16 cellular contexts compared by ENCODE assay signal in the genomic region with DNA sequence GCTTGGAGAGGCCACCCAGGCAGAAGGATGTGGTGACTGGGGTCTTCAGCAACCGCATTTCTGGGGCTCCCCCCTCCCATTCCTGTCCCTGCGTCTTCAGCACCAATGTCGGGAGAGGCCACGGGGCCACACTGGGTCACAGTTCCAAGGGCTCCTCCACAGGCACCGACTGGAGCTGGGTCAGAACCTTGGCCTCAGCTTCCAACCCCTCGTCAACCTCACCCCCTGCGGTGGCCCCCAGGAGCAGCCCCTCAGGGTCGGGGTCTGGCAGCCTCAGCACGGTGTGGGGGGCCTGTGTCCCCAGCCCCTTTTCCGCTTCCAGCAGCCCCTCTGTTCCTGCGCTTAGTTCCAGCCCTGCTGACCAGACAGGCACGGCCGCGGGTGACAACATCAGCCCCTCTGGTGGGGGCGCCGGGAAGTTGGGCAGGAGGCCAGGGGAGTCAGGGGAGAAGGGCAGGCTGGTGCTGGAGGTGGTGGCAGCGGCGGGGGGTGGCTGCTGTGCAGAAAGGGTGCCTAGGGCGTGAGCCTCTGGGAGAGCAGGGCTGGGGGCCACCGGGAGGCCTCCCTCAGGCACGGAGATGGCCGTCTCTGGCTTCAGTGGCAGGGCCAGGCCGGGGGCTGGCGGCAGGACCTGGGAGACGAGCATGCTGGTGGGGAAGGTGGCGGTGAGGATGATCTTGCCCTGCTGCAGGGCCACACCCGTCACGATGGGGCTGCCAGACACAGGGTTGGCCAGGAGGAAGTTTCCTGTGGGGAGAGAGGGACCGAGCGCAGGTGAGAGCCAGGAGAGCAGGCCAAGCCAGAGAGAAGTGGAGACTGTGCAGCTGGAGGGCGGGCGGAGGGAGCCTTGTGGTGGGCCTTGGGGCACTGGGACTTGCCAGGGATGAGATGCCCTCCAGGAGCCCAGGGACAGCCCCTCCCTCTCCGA. TPM values are rescaled to one million over a fixed set of nuclear protein-coding genes. Genes with fewer than 3 reads are reported as not detected.
DNase-seq lines count a peak whose midpoint lies in the region; ATAC-seq, FAIRE-seq and TF ChIP-seq lines count a peak whose summit lies in the region.
"Had no signal": no experiment of that assay in that cellular context is flagged by ENCODE, and none has a peak within 500 bp of the region (broad histone marks: within the 10 kb centered on the region; RNA-seq: fewer than 3 reads in every experiment).

No MANE protein-coding gene starts in this region.

- H3K36me3 Mint-ChIP-seq in GM23338 (ENCODE audit: low read depth) (no peaks in the 10 kb centered on the region; the same call in 2 of the 3 replicates), WTC11 (no peaks in the 10 kb centered on the region)
- H3K36me3 Mint-ChIP-seq: IgD-negative memory B cell; stimulated activated memory B cell treated with anti-CD40 and anti-IgM and Interleukin-4, amounts not matched to agents 10 μg/mL and 1 μg/mL and 100 μg/mL, for 72 hours had no signal

- no peak overlapping the region for H2AFZ ChIP-seq in GM23338
- H2AFZ ChIP-seq in HepG2 (ENCODE audit: low read length) = no peak overlapping the region
- no peak overlapping the region for H2AFZ ChIP-seq in smooth muscle cell (ENCODE audit: low read depth)

- peak in 1 of 2 experiments; percentile 11; a peak in 2 of 4 replicates for TF ChIP-seq POLR2A in HepG2 (IDR thresholded peaks at IDR 0.05; ENCODE audit: insufficient read depth in 1 of 2, low read depth in 2 of 2, low read length in 2 of 2)

- POLR2A ChIA-PET in WTC11 (lab: Charles Lee) (interaction anchor here (0.8 to 1.6 kb wide), 2 partner anchors 48 to 73 kb away, joined by 3 to 8 read pairs; partner anchors contain the start of gene QPCTL), HepG2 (lab: Yijun Ruan, JAX) (interaction anchor here (0.5 kb wide), 1 partner anchor 10 kb away, joined by 3 read pairs; no protein-coding TSS in a partner anchor)

- TF ChIP-seq CTCF in GM23338 (conservative IDR thresholded peaks at IDR 0.05; ENCODE audit: low read depth in 2 of 2) = no peak
- no peak for TF ChIP-seq CTCF in WTC11 (IDR thresholded peaks at IDR 0.05)
- TF ChIP-seq CTCF in HepG2 (CRISPR knock-in tag; IDR thresholded peaks at IDR 0.05) = no peak
- TF ChIP-seq CTCF in smooth muscle cell (IDR thresholded peaks at IDR 0.05; ENCODE audit: borderline replicate concordance, insufficient read depth, poor library complexity, severe bottlenecking) = no peak

- H3K4me1 Mint-ChIP-seq in GM23338 (peaks cover 21% of the 10 kb centered on the region), WTC11 (peaks cover 18% of the 10 kb centered on the region)

- H3K4me3 ChIP-seq in GM23338 (peak overlapping the region; percentile 44; the same call in 1 of the 2 replicates), HepG2 (replicated peaks in 1 of 3; ENCODE audit: insufficient read depth in 1 of 3, low read depth in 2 of 3, low read length in 3 of 3) (no peak overlapping the region), smooth muscle cell (no peak overlapping the region)

- H3K36me3 ChIP-seq in GM23338 (ENCODE audit: insufficient read depth) (no peaks in the 10 kb centered on the region), HepG2 (replicated peaks in 1 of 2; ENCODE audit: control insufficient read depth in 1 of 2, insufficient read depth in 2 of 2, low read length in 2 of 2) (no peaks in the 10 kb centered on the region), smooth muscle cell (ENCODE audit: low read depth) (no peaks in the 10 kb centered on the region)

- no peak overlapping the region for H3K27ac Mint-ChIP-seq in GM23338
- H3K27ac Mint-ChIP-seq in WTC11 = no peak overlapping the region
- H3K27ac Mint-ChIP-seq: effector memory CD8-positive, alpha-beta T cell; stimulated activated memory B cell treated with anti-CD40 and anti-IgM and Interleukin-4, amounts not matched to agents 10 μg/mL and 1 μg/mL and 100 μg/mL, for 72 hours had no signal

- no peaks in the 10 kb centered on the region for H3K9me3 ChIP-seq in HepG2 (ENCODE audit: low read length)
- no peaks in the 10 kb centered on the region for H3K9me3 ChIP-seq in smooth muscle cell (replicated peaks; ENCODE audit: low read depth)

- ATAC-seq in GM23338 (no peak), WTC11 (no peak), HepG2 (no peak)
- ATAC-seq: effector memory CD8-positive, alpha-beta T cell; stimulated activated memory B cell treated with anti-CD40 and anti-IgM and Interleukin-4, amounts not matched to agents 10 μg/mL and 1 μg/mL and 100 μg/mL, for 72 hours had no signal

- DNase-seq in GM23338 (ENCODE audit: low spot score) (no peak), WTC11 (ENCODE audit: low spot score) (no peak), HepG2 (ENCODE audit: low spot score) (no peak), smooth muscle cell (lab: John Stamatoyannopoulos, UW; ENCODE audit: unreplicated experiment) (no peak), NCI-H1417 treated with DMSO at 0.1 percent for 48 hours (lab: John Stamatoyannopoulos, UW) (no peak), NCI-H2196 treated with DMSO at 0.1 percent for 48 hours (lab: John Stamatoyannopoulos, UW; ENCODE audit: unreplicated experiment) (no peak), putamen (ENCODE audit: low spot score) (no peak)
- DNase-seq in stimulated activated CD4-positive, alpha-beta T cell treated with anti-CD3 and anti-CD28 coated beads, Interleukin-1b, Interleukin-23, amount 100 ng/mL, for 48 hours = no peak
- DNase-seq: activated T-cell treated with anti-CD3 and anti-CD28 coated beads for 4 hours; effector memory CD8-positive, alpha-beta T cell; NCI-H2029; stimulated activated CD4-positive, alpha-beta T cell treated with anti-CD3 and anti-CD28 coated beads, Interleukin-2, amount 100 ng/mL, for 48 hours had no signal

- H3K9me2 ChIP-seq in GM23338 (ENCODE audit: insufficient read depth) = no peaks in the 10 kb centered on the region

- TF ChIP-seq EP300 in HepG2 (IDR thresholded peaks at IDR 0.05; ENCODE audit: low read depth in 2 of 2, low read length in 2 of 2) (no peak), HepG2 (CRISPR knock-in tag; IDR thresholded peaks at IDR 0.05; ENCODE audit: borderline replicate concordance) (no peak)

- no peak for TF ChIP-seq RAD21 in HepG2 (CRISPR knock-in tag; IDR thresholded peaks at IDR 0.05)

- no TSS peak for BruUV-seq in HepG2 (replicated peaks; lab: Mats Ljungman, UMichigan)

- H3K4me3 Mint-ChIP-seq in GM23338 = peak overlapping the region; percentile 49; the same call in 2 of the 3 replicates
- peak overlapping the region; percentile 37; the same call in 1 of the 2 replicates for H3K4me3 Mint-ChIP-seq in WTC11
- H3K4me3 Mint-ChIP-seq: effector memory CD8-positive, alpha-beta T cell; stimulated activated memory B cell treated with anti-CD40 and anti-IgM and Interleukin-4, amounts not matched to agents 10 μg/mL and 1 μg/mL and 100 μg/mL, for 72 hours had no signal

- peaks cover 31% of the 10 kb centered on the region for H3K4me1 ChIP-seq in GM23338 (ENCODE audit: insufficient read depth)
- 0 out of 2 replicates have a peak, but pooled peaks cover 10% of the 10 kb centered on the region for H3K4me1 ChIP-seq in HepG2 (ENCODE audit: insufficient read depth, low read length)
- peaks cover 22% of the 10 kb centered on the region for H3K4me1 ChIP-seq in smooth muscle cell (ENCODE audit: low read depth)

- CTCF ChIA-PET in WTC11 (lab: Charles Lee) (interaction anchor here (0.6 to 2.4 kb wide), 10 partner anchors 9 to 73 kb away, joined by 3 to 8 read pairs (median 5); partner anchors contain the start of genes DMPK, FBXO46, QPCTL and SNRPD2), HepG2 (lab: Yijun Ruan, JAX; ENCODE audit: low intra/inter-chr PET ratio, low total read pairs) (no interaction called here)

- in situ Hi-C loops in HepG2 (cut with HindIII; ENCODE audit: extremely low pct_ligation_motif_present, low pct_unique_long_range_greater_than_20kb) = no loop called here

- H3K9ac ChIP-seq in HepG2 (ENCODE audit: insufficient read depth, low read depth, low read length) (no peak overlapping the region), smooth muscle cell (ENCODE audit: low read depth) (no peak overlapping the region)

- H4K20me1 ChIP-seq in GM23338 (replicated peaks; ENCODE audit: insufficient read depth) (no peaks in the 10 kb centered on the region), HepG2 (ENCODE audit: insufficient read depth, low read length) (no peaks in the 10 kb centered on the region), smooth muscle cell (ENCODE audit: low read depth) (no peaks in the 10 kb centered on the region)

- no peaks in the 10 kb centered on the region for H3K79me2 ChIP-seq in GM23338 (replicated peaks; ENCODE audit: insufficient read depth)
- H3K79me2 ChIP-seq in HepG2 (ENCODE audit: insufficient read depth, low read length) = peaks cover 3% of the 10 kb centered on the region
- peaks cover 16% of the 10 kb centered on the region for H3K79me2 ChIP-seq in smooth muscle cell (ENCODE audit: low read depth)

- intact Hi-C loops in HepG2 (cut with micrococcal nuclease; ENCODE audit: unreplicated experiment) = loop anchor here (5.0 kb wide), 1 partner anchor 33 kb away; the partner anchor contains the start of genes FBXO46 and MEIOSIN

- H3F3A ChIP-seq in GM23338 (replicated peaks; ENCODE audit: low read depth) = peaks cover 11% of the 10 kb centered on the region; the same call in 1 of the 2 replicates
- no peaks in the 10 kb centered on the region for H3F3A ChIP-seq in smooth muscle cell (ENCODE audit: low read depth)

- FAIRE-seq in HepG2 (lab: Jason Lieb, UNC) = no peak

- 90% methylated on average over 15 of the region's 33 CpGs for WGBS in HepG2 (ENCODE audit: low lambda C conversion rate)
- WGBS in smooth muscle cell (ENCODE audit: low lambda C conversion rate) = 87% methylated on average over 30 of the region's 33 CpGs

- H3K27me3 Mint-ChIP-seq in GM23338 (ENCODE audit: insufficient read depth, low read depth, poor library complexity) (peaks cover 26% of the 10 kb centered on the region), WTC11 (ENCODE audit: low read depth) (peaks cover 1% of the 10 kb centered on the region; the same call in 1 of the 2 replicates)

- H3K4me2 ChIP-seq in GM23338 (peak overlapping the region; percentile 79), HepG2 (ENCODE audit: low read depth, low read length) (no peak overlapping the region), smooth muscle cell (peak overlapping the region; percentile 91)

- no peaks in the 10 kb centered on the region for H3K9me3 Mint-ChIP-seq in GM23338
- no peaks in the 10 kb centered on the region for H3K9me3 Mint-ChIP-seq in WTC11
- H3K9me3 Mint-ChIP-seq: effector memory CD8-positive, alpha-beta T cell; IgD-negative memory B cell; stimulated activated memory B cell treated with anti-CD40 and anti-IgM and Interleukin-4, amounts not matched to agents 10 μg/mL and 1 μg/mL and 100 μg/mL, for 72 hours had no signal

- H3K27ac ChIP-seq in GM23338 (ENCODE audit: low read depth) (peak overlapping the region; percentile 78; the same call in 1 of the 2 replicates), HepG2 (ENCODE audit: extremely low read length, insufficient read depth, low read length) (no peak overlapping the region), smooth muscle cell (ENCODE audit: low read depth) (no peak overlapping the region)

- no peaks in the 10 kb centered on the region for H3K27me3 ChIP-seq in GM23338 (ENCODE audit: insufficient read depth)
- H3K27me3 ChIP-seq in HepG2 (ENCODE audit: control insufficient read depth in 1 of 2, insufficient read depth in 2 of 2, low read length in 2 of 2) = peaks cover 8 to 19% of the 10 kb centered on the region in 2 experiments; a peak in 3 of 5 replicates
- H3K27me3 ChIP-seq in smooth muscle cell (ENCODE audit: low read depth) = no peaks in the 10 kb centered on the region

RNA-seq across cellular contexts. Expression of gene SIX5, which starts 3.4 kb away (rescaled TPM):
- total RNA-seq in GM23338 (2014; rRNA removed; shearing (Covaris generic)) = 16.1 and 22.6 TPM in 2 replicates
- polyA plus RNA-seq in GM23338 (2016; fragmentation: Nextera tagmentation; extraction: Ambion mirVana) = 10.1 and 12.4 TPM in 2 replicates
- 26.0 to 37.0 TPM (median 36.5 TPM) in 3 replicates for total RNA-seq in WTC11 (2021)
- 8.2 and 10.5 TPM in 2 replicates for total RNA-seq in HepG2 (2016; rRNA removed; fragmentation: Illumina TruSeq; extraction: Trizol)
- 1.3 and 1.5 TPM in 2 replicates for total RNA-seq in HepG2 (2016; cell fraction: cytosol; rRNA removed; fragmentation: Illumina TruSeq; extraction: Trizol; ENCODE audit: low read depth)
- 7.3 and 10.6 TPM in 2 replicates for total RNA-seq in HepG2 (2016; cell fraction: insoluble cytoplasmic fraction; rRNA removed; fragmentation: Illumina TruSeq; extraction: Trizol)
- 4.0 and 4.6 TPM in 2 replicates for total RNA-seq in HepG2 (2016; cell fraction: membrane; rRNA removed; fragmentation: Illumina TruSeq; extraction: Trizol)
- 6.6 and 7.6 TPM in 2 replicates for total RNA-seq in HepG2 (2016; cell fraction: nucleus; rRNA removed; fragmentation: Illumina TruSeq; extraction: Trizol)
- 7.7 and 8.8 TPM in 2 replicates for polyA plus RNA-seq in HepG2 (2011; rRNA removed)
- polyA plus RNA-seq in HepG2 (2011; cell fraction: cytosol; rRNA removed) = 3.7 and 8.8 TPM in 2 replicates
- polyA plus RNA-seq in HepG2 (2011; cell fraction: nucleus; rRNA removed) = 42.0 and 54.7 TPM in 2 replicates
- 3.5 and 3.6 TPM in 2 replicates for polyA plus RNA-seq in HepG2 (2012)
- polyA plus RNA-seq in HepG2 (2016; cell fraction: cytosol; fragmentation: Illumina TruSeq; extraction: Trizol; ENCODE audit: low read depth) = 1.6 and 2.0 TPM in 2 replicates
- polyA plus RNA-seq in HepG2 (2016; cell fraction: insoluble cytoplasmic fraction; fragmentation: Illumina TruSeq; extraction: Trizol; ENCODE audit: low read depth) = 12.0 and 14.3 TPM in 2 replicates
- polyA plus RNA-seq in HepG2 (2016; cell fraction: membrane; fragmentation: Illumina TruSeq; extraction: Trizol; ENCODE audit: low read depth) = 3.6 and 4.7 TPM in 2 replicates
- 20.0 and 20.3 TPM in 2 replicates for polyA plus RNA-seq in HepG2 (2016; cell fraction: nucleus; fragmentation: Illumina TruSeq; extraction: Trizol; ENCODE audit: insufficient read depth, low read depth)
- 6.7 and 12.9 TPM in 2 replicates for polyA minus RNA-seq in HepG2 (2011; rRNA and poly(A)+ RNA removed; ENCODE audit: low replicate concordance)
- polyA minus RNA-seq in HepG2 (2011; cell fraction: cytosol; rRNA and poly(A)+ RNA removed) = 6.0 and 6.6 TPM in 2 replicates
- polyA minus RNA-seq in HepG2 (2011; cell fraction: nucleus; rRNA and poly(A)+ RNA removed) = 8.2 and 8.5 TPM in 2 replicates
- total RNA-seq in smooth muscle cell = 10.2 and 15.3 TPM in 2 replicates
- 16.0 and 19.7 TPM in 2 replicates for polyA plus RNA-seq in smooth muscle cell

RNA-seq across cellular contexts. Expression of gene DMPK, which starts 16.7 kb away (rescaled TPM):
- 18.9 and 24.0 TPM in 2 replicates for total RNA-seq in GM23338 (2014; rRNA removed; shearing (Covaris generic))
- polyA plus RNA-seq in GM23338 (2016; fragmentation: Nextera tagmentation; extraction: Ambion mirVana) (9.2 and 9.8 TPM in 2 replicates), HepG2 (2011; rRNA removed) (8.8 and 12.5 TPM in 2 replicates), smooth muscle cell (32.7 and 47.7 TPM in 2 replicates)
- total RNA-seq in WTC11 (2021) (34.4 to 42.7 TPM (median 38.8 TPM) in 3 replicates), HepG2 (2016; rRNA removed; fragmentation: Illumina TruSeq; extraction: Trizol) (1.7 and 5.3 TPM in 2 replicates), smooth muscle cell (19.2 and 23.6 TPM in 2 replicates)
- total RNA-seq in HepG2 (2016; cell fraction: cytosol; rRNA removed; fragmentation: Illumina TruSeq; extraction: Trizol; ENCODE audit: low read depth) = 1.1 and 1.9 TPM in 2 replicates
- total RNA-seq in HepG2 (2016; cell fraction: insoluble cytoplasmic fraction; rRNA removed; fragmentation: Illumina TruSeq; extraction: Trizol) = 1.5 and 4.2 TPM in 2 replicates
- 2.2 and 2.7 TPM in 2 replicates for total RNA-seq in HepG2 (2016; cell fraction: membrane; rRNA removed; fragmentation: Illumina TruSeq; extraction: Trizol)
- total RNA-seq in HepG2 (2016; cell fraction: nucleus; rRNA removed; fragmentation: Illumina TruSeq; extraction: Trizol) = 6.7 and 7.2 TPM in 2 replicates
- 4.4 and 5.8 TPM in 2 replicates for polyA plus RNA-seq in HepG2 (2011; cell fraction: cytosol; rRNA removed)
- polyA plus RNA-seq in HepG2 (2011; cell fraction: nucleus; rRNA removed) = 119 and 127 TPM in 2 replicates
- 8.6 and 13.1 TPM in 2 replicates for polyA plus RNA-seq in HepG2 (2012)
- polyA plus RNA-seq in HepG2 (2016; cell fraction: cytosol; fragmentation: Illumina TruSeq; extraction: Trizol; ENCODE audit: low read depth) = 0.84 and 0.86 TPM in 2 replicates
- 3.2 and 3.6 TPM in 2 replicates for polyA plus RNA-seq in HepG2 (2016; cell fraction: insoluble cytoplasmic fraction; fragmentation: Illumina TruSeq; extraction: Trizol; ENCODE audit: low read depth)
- polyA plus RNA-seq in HepG2 (2016; cell fraction: membrane; fragmentation: Illumina TruSeq; extraction: Trizol; ENCODE audit: low read depth) = 1.6 and 1.8 TPM in 2 replicates
- polyA plus RNA-seq in HepG2 (2016; cell fraction: nucleus; fragmentation: Illumina TruSeq; extraction: Trizol; ENCODE audit: insufficient read depth, low read depth) = 25.3 and 34.4 TPM in 2 replicates
- polyA minus RNA-seq in HepG2 (2011; rRNA and poly(A)+ RNA removed; ENCODE audit: low replicate concordance) = 6.3 and 12.8 TPM in 2 replicates
- 2.5 and 4.2 TPM in 2 replicates for polyA minus RNA-seq in HepG2 (2011; cell fraction: cytosol; rRNA and poly(A)+ RNA removed)
- 11.6 and 14.0 TPM in 2 replicates for polyA minus RNA-seq in HepG2 (2011; cell fraction: nucleus; rRNA and poly(A)+ RNA removed)

RNA-seq across cellular contexts. Expression of gene DMWD, which starts 27.0 kb away (rescaled TPM):
- 33.1 and 45.6 TPM in 2 replicates for total RNA-seq in GM23338 (2014; rRNA removed; shearing (Covaris generic))
- polyA plus RNA-seq in GM23338 (2016; fragmentation: Nextera tagmentation; extraction: Ambion mirVana) = 11.8 and 12.1 TPM in 2 replicates
- total RNA-seq in WTC11 (2021) = 50.2 to 60.7 TPM (median 56.6 TPM) in 3 replicates
- total RNA-seq in HepG2 (2016; rRNA removed; fragmentation: Illumina TruSeq; extraction: Trizol) = 11.0 and 14.9 TPM in 2 replicates
- total RNA-seq in HepG2 (2016; cell fraction: cytosol; rRNA removed; fragmentation: Illumina TruSeq; extraction: Trizol; ENCODE audit: low read depth) = 22.5 and 32.3 TPM in 2 replicates
- total RNA-seq in HepG2 (2016; cell fraction: insoluble cytoplasmic fraction; rRNA removed; fragmentation: Illumina TruSeq; extraction: Trizol) = 9.3 and 16.3 TPM in 2 replicates
- total RNA-seq in HepG2 (2016; cell fraction: membrane; rRNA removed; fragmentation: Illumina TruSeq; extraction: Trizol) = 40.0 and 43.7 TPM in 2 replicates
- total RNA-seq in HepG2 (2016; cell fraction: nucleus; rRNA removed; fragmentation: Illumina TruSeq; extraction: Trizol) = 11.1 and 14.4 TPM in 2 replicates
- polyA plus RNA-seq in HepG2 (2011; rRNA removed) = 10.3 and 12.4 TPM in 2 replicates
- polyA plus RNA-seq in HepG2 (2011; cell fraction: cytosol; rRNA removed) = 6.3 and 9.0 TPM in 2 replicates
- polyA plus RNA-seq in HepG2 (2011; cell fraction: nucleus; rRNA removed) = 44.3 and 58.8 TPM in 2 replicates
- 8.3 and 9.5 TPM in 2 replicates for polyA plus RNA-seq in HepG2 (2012)
- 34.5 and 34.9 TPM in 2 replicates for polyA plus RNA-seq in HepG2 (2016; cell fraction: cytosol; fragmentation: Illumina TruSeq; extraction: Trizol; ENCODE audit: low read depth)
- 9.9 and 14.4 TPM in 2 replicates for polyA plus RNA-seq in HepG2 (2016; cell fraction: insoluble cytoplasmic fraction; fragmentation: Illumina TruSeq; extraction: Trizol; ENCODE audit: low read depth)
- 36.7 and 38.5 TPM in 2 replicates for polyA plus RNA-seq in HepG2 (2016; cell fraction: membrane; fragmentation: Illumina TruSeq; extraction: Trizol; ENCODE audit: low read depth)
- polyA plus RNA-seq in HepG2 (2016; cell fraction: nucleus; fragmentation: Illumina TruSeq; extraction: Trizol; ENCODE audit: insufficient read depth, low read depth) = 22.1 and 22.4 TPM in 2 replicates
- 29.8 and 32.2 TPM in 2 replicates for polyA minus RNA-seq in HepG2 (2011; rRNA and poly(A)+ RNA removed; ENCODE audit: low replicate concordance)
- 10.3 and 11.4 TPM in 2 replicates for polyA minus RNA-seq in HepG2 (2011; cell fraction: cytosol; rRNA and poly(A)+ RNA removed)
- polyA minus RNA-seq in HepG2 (2011; cell fraction: nucleus; rRNA and poly(A)+ RNA removed) = 33.9 and 38.2 TPM in 2 replicates
- total RNA-seq in smooth muscle cell = 14.9 and 16.1 TPM in 2 replicates
- 57.6 and 96.4 TPM in 2 replicates for polyA plus RNA-seq in smooth muscle cell

RNA-seq across cellular contexts. Expression of gene MEIOSIN, which starts 32.4 kb away (rescaled TPM):
- total RNA-seq in GM23338 (2014; rRNA removed; shearing (Covaris generic)) = 0.16 and 0.28 TPM in 2 replicates
- 0.21 TPM in 1 of 2 replicates, not detected in the other for polyA plus RNA-seq in GM23338 (2016; fragmentation: Nextera tagmentation; extraction: Ambion mirVana)
- 0.11 to 0.23 TPM in 2 of 3 replicates, not detected in the other for total RNA-seq in WTC11 (2021)
- total RNA-seq in HepG2 (2016; rRNA removed; fragmentation: Illumina TruSeq; extraction: Trizol) = not detected in 2 replicates
- total RNA-seq in HepG2 (2016; cell fraction: cytosol; rRNA removed; fragmentation: Illumina TruSeq; extraction: Trizol; ENCODE audit: low read depth) = not detected in 2 replicates
- total RNA-seq in HepG2 (2016; cell fraction: insoluble cytoplasmic fraction; rRNA removed; fragmentation: Illumina TruSeq; extraction: Trizol) = not detected in 2 replicates
- total RNA-seq in HepG2 (2016; cell fraction: membrane; rRNA removed; fragmentation: Illumina TruSeq; extraction: Trizol) = not detected in 2 replicates
- total RNA-seq in HepG2 (2016; cell fraction: nucleus; rRNA removed; fragmentation: Illumina TruSeq; extraction: Trizol) = not detected in 2 replicates
- polyA plus RNA-seq in HepG2 (2011; rRNA removed) = not detected in 2 replicates
- 0.03 TPM in 2 replicates for polyA plus RNA-seq in HepG2 (2011; cell fraction: cytosol; rRNA removed)
- 0.10 TPM in 2 replicates for polyA plus RNA-seq in HepG2 (2011; cell fraction: nucleus; rRNA removed)
- polyA plus RNA-seq in HepG2 (2012) = 0.07 TPM in 1 of 2 replicates, not detected in the other
- not detected in 2 replicates for polyA plus RNA-seq in HepG2 (2016; cell fraction: cytosol; fragmentation: Illumina TruSeq; extraction: Trizol; ENCODE audit: low read depth)
- not detected in 2 replicates for polyA plus RNA-seq in HepG2 (2016; cell fraction: insoluble cytoplasmic fraction; fragmentation: Illumina TruSeq; extraction: Trizol; ENCODE audit: low read depth)
- not detected in 2 replicates for polyA plus RNA-seq in HepG2 (2016; cell fraction: membrane; fragmentation: Illumina TruSeq; extraction: Trizol; ENCODE audit: low read depth)
- not detected in 2 replicates for polyA plus RNA-seq in HepG2 (2016; cell fraction: nucleus; fragmentation: Illumina TruSeq; extraction: Trizol; ENCODE audit: insufficient read depth, low read depth)
- 0.09 TPM in 1 of 2 replicates, not detected in the other for polyA minus RNA-seq in HepG2 (2011; rRNA and poly(A)+ RNA removed; ENCODE audit: low replicate concordance)
- not detected in 2 replicates for polyA minus RNA-seq in HepG2 (2011; cell fraction: cytosol; rRNA and poly(A)+ RNA removed)
- polyA minus RNA-seq in HepG2 (2011; cell fraction: nucleus; rRNA and poly(A)+ RNA removed) = not detected in 2 replicates
- not detected in 2 replicates for total RNA-seq in smooth muscle cell
- polyA plus RNA-seq in smooth muscle cell = 0.12 TPM in 1 of 2 replicates, not detected in the other
- total RNA-seq: glomerular endothelial cell had no signal
- polyA plus RNA-seq: BJ, IgD-negative memory B cell had no signal

RNA-seq across cellular contexts. Expression of gene FBXO46, which starts 34.9 kb away (rescaled TPM):
- total RNA-seq in GM23338 (2014; rRNA removed; shearing (Covaris generic)) = 34.4 and 35.8 TPM in 2 replicates
- 9.4 and 12.0 TPM in 2 replicates for polyA plus RNA-seq in GM23338 (2016; fragmentation: Nextera tagmentation; extraction: Ambion mirVana)
- 40.1 to 46.3 TPM (median 43.3 TPM) in 3 replicates for total RNA-seq in WTC11 (2021)
- 4.7 and 6.2 TPM in 2 replicates for total RNA-seq in HepG2 (2016; rRNA removed; fragmentation: Illumina TruSeq; extraction: Trizol)
- 0.79 and 1.0 TPM in 2 replicates for total RNA-seq in HepG2 (2016; cell fraction: cytosol; rRNA removed; fragmentation: Illumina TruSeq; extraction: Trizol; ENCODE audit: low read depth)
- total RNA-seq in HepG2 (2016; cell fraction: insoluble cytoplasmic fraction; rRNA removed; fragmentation: Illumina TruSeq; extraction: Trizol) = 4.3 and 6.5 TPM in 2 replicates
- total RNA-seq in HepG2 (2016; cell fraction: membrane; rRNA removed; fragmentation: Illumina TruSeq; extraction: Trizol) = 3.4 and 3.8 TPM in 2 replicates
- 5.8 and 7.5 TPM in 2 replicates for total RNA-seq in HepG2 (2016; cell fraction: nucleus; rRNA removed; fragmentation: Illumina TruSeq; extraction: Trizol)
- polyA plus RNA-seq in HepG2 (2011; rRNA removed) = 6.4 TPM in 2 replicates
- polyA plus RNA-seq in HepG2 (2011; cell fraction: cytosol; rRNA removed) = 3.1 and 5.2 TPM in 2 replicates
- polyA plus RNA-seq in HepG2 (2011; cell fraction: nucleus; rRNA removed) = 33.3 and 34.2 TPM in 2 replicates
- polyA plus RNA-seq in HepG2 (2012) = 4.1 and 4.3 TPM in 2 replicates
- polyA plus RNA-seq in HepG2 (2016; cell fraction: cytosol; fragmentation: Illumina TruSeq; extraction: Trizol; ENCODE audit: low read depth) = 0.69 and 0.73 TPM in 2 replicates
- 4.4 and 6.5 TPM in 2 replicates for polyA plus RNA-seq in HepG2 (2016; cell fraction: insoluble cytoplasmic fraction; fragmentation: Illumina TruSeq; extraction: Trizol; ENCODE audit: low read depth)
- 2.3 and 3.0 TPM in 2 replicates for polyA plus RNA-seq in HepG2 (2016; cell fraction: membrane; fragmentation: Illumina TruSeq; extraction: Trizol; ENCODE audit: low read depth)
- 16.3 and 19.5 TPM in 2 replicates for polyA plus RNA-seq in HepG2 (2016; cell fraction: nucleus; fragmentation: Illumina TruSeq; extraction: Trizol; ENCODE audit: insufficient read depth, low read depth)
- polyA minus RNA-seq in HepG2 (2011; rRNA and poly(A)+ RNA removed; ENCODE audit: low replicate concordance) = 4.6 and 6.2 TPM in 2 replicates
- polyA minus RNA-seq in HepG2 (2011; cell fraction: cytosol; rRNA and poly(A)+ RNA removed) = 5.1 TPM in 2 replicates
- polyA minus RNA-seq in HepG2 (2011; cell fraction: nucleus; rRNA and poly(A)+ RNA removed) = 7.6 and 9.7 TPM in 2 replicates
- total RNA-seq in smooth muscle cell = 5.6 and 7.2 TPM in 2 replicates
- polyA plus RNA-seq in smooth muscle cell = 7.9 and 13.1 TPM in 2 replicates
